Comparison of ENCODE assay signal across 8 cellular contexts in the genomic region with DNA sequence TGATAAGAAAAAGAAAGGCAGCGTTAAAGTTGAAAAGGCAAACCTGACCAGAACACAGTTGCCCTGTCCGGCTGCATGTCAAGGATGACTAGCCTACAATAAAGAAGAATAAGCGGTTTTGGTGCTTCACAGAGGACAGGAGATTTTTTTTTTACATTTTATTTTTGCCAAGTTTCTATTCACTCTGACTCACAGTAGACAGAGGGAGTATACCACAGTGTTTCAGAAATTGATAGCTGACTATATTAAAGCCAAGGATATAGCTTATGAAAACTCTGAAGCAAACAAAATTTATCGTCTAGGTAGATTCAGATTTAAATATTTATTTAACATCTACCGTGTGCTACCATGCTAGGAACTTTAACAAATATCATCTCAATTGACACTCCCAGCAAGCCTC. TPM values are rescaled to one million over a fixed set of nuclear protein-coding genes. Genes with fewer than 3 reads are reported as not detected.
"Had no signal": no experiment of that assay in that cellular context is flagged by ENCODE, and none has a peak within 500 bp of the region (broad histone marks: within the 10 kb centered on the region; RNA-seq: fewer than 3 reads in every experiment).

No MANE protein-coding gene starts in this region.

- H3K4me1 ChIP-seq: HAP-1 had no signal

- H3K4me2 ChIP-seq: GM23338 had no signal

- DNase-seq: H7, HFFc6, IMR-90 had no signal

- H3K4me3 ChIP-seq: GM23338, HAP-1, K562 had no signal

- H2AFZ ChIP-seq: GM23338 had no signal

- ATAC-seq: GM23338, HCT116, K562 had no signal

- H3K36me3 ChIP-seq: HAP-1 had no signal

- H3K9me3 ChIP-seq: HAP-1 had no signal

RNA-seq across cellular contexts. Expression of a gene that starts 47.6 kb away (rescaled TPM):
- total RNA-seq: GM23338, HFFc6, HT-29, IMR-90, K562 had no signal
